ENCODE assay signal across 8 cellular contexts in genomic region chr1:77683142-77683835, GRCh38. TPM values are rescaled to one million over a fixed set of nuclear protein-coding genes. Genes with fewer than 3 reads are reported as not detected.
DNase-seq lines count a peak whose midpoint lies in the region; ATAC-seq, FAIRE-seq and TF ChIP-seq lines count a peak whose summit lies in the region.

No MANE protein-coding gene starts in this region.

- no peaks in the 10 kb centered on the region for H3K27me3 ChIP-seq in endocrine pancreas (ENCODE audit: control insufficient read depth, insufficient read depth, low read length)

- H3K27ac Mint-ChIP-seq in Calu3 (ENCODE audit: unreplicated experiment) (peak overlapping the region; percentile 94), mesothelial cell of epicardium (peak overlapping the region; percentile 98)
- H3K27ac Mint-ChIP-seq in activated CD8-positive, alpha-beta memory T cell treated with anti-CD3 and anti-CD28 coated beads, Interleukin-2, amount 10 ng/mL, durations not matched to agents 7 days and 5 days: peak overlapping the region; percentile 91

- peak; percentile 40 for FAIRE-seq in HTR-8/SVneo (lab: Jason Lieb, UNC)

- no peaks in the 10 kb centered on the region for H3K9me3 Mint-ChIP-seq in Calu3 (ENCODE audit: low read depth, unreplicated experiment)
- no peaks in the 10 kb centered on the region for H3K9me3 Mint-ChIP-seq in activated CD8-positive, alpha-beta memory T cell treated with anti-CD3 and anti-CD28 coated beads, Interleukin-2, amount 10 ng/mL, durations not matched to agents 7 days and 5 days (ENCODE audit: low read depth)
- H3K9me3 Mint-ChIP-seq in mesothelial cell of epicardium: no peaks in the 10 kb centered on the region

- peak; percentile 79 for ATAC-seq in GM21381 (IDR thresholded peaks at IDR 0.05; ENCODE audit: unreplicated experiment)
- ATAC-seq in activated CD8-positive, alpha-beta memory T cell treated with anti-CD3 and anti-CD28 coated beads, Interleukin-2, amount 10 ng/mL, durations not matched to agents 7 days and 5 days: peak; percentile 73

- peak overlapping the region; percentile 82 for H3K4me3 Mint-ChIP-seq in Calu3 (ENCODE audit: low read depth, unreplicated experiment)
- peak overlapping the region; percentile 94 for H3K4me3 Mint-ChIP-seq in activated CD8-positive, alpha-beta memory T cell treated with anti-CD3 and anti-CD28 coated beads, Interleukin-2, amount 10 ng/mL, durations not matched to agents 7 days and 5 days
- peak overlapping the region; percentile 94 for H3K4me3 Mint-ChIP-seq in mesothelial cell of epicardium

- TF ChIP-seq CTCF in Calu3 (IDR thresholded peaks at IDR 0.05; ENCODE audit: unreplicated experiment): peak; percentile 83
- peak; percentile 91 for TF ChIP-seq CTCF in mesothelial cell of epicardium (IDR thresholded peaks at IDR 0.05; ENCODE audit: unreplicated experiment)

- H3K9ac ChIP-seq in endocrine pancreas (ENCODE audit: control insufficient read depth, insufficient read depth, low read length): peak overlapping the region; percentile 78

- H3K4me1 Mint-ChIP-seq in Calu3 (ENCODE audit: low read depth, unreplicated experiment) (peaks cover 31% of the 10 kb centered on the region), mesothelial cell of epicardium (peaks cover 33% of the 10 kb centered on the region)
- H3K4me1 Mint-ChIP-seq in activated CD8-positive, alpha-beta memory T cell treated with anti-CD3 and anti-CD28 coated beads, Interleukin-2, amount 10 ng/mL, durations not matched to agents 7 days and 5 days: peaks cover 34% of the 10 kb centered on the region

- intact Hi-C loops in Calu3 (cut with micrococcal nuclease; ENCODE audit: unreplicated experiment): loop anchor here (1.0 kb wide), 1 partner anchor 535 kb away; no protein-coding TSS in a partner anchor

- H3K36me3 ChIP-seq in endocrine pancreas (ENCODE audit: control insufficient read depth, insufficient read depth, low read length): no peaks in the 10 kb centered on the region

- no peaks in the 10 kb centered on the region for H3K9me3 ChIP-seq in endocrine pancreas (ENCODE audit: control insufficient read depth, low read length)

- H3K27me3 Mint-ChIP-seq in Calu3 (ENCODE audit: unreplicated experiment) (no peaks in the 10 kb centered on the region), mesothelial cell of epicardium (ENCODE audit: low read depth) (no peaks in the 10 kb centered on the region)
- no peaks in the 10 kb centered on the region for H3K27me3 Mint-ChIP-seq in activated CD8-positive, alpha-beta memory T cell treated with anti-CD3 and anti-CD28 coated beads, Interleukin-2, amount 10 ng/mL, durations not matched to agents 7 days and 5 days

- H3K36me3 Mint-ChIP-seq in Calu3 (ENCODE audit: insufficient read depth, unreplicated experiment) (peaks cover 36% of the 10 kb centered on the region), mesothelial cell of epicardium (no peaks in the 10 kb centered on the region)
- H3K36me3 Mint-ChIP-seq in activated CD8-positive, alpha-beta memory T cell treated with anti-CD3 and anti-CD28 coated beads, Interleukin-2, amount 10 ng/mL, durations not matched to agents 7 days and 5 days: peaks cover 7% of the 10 kb centered on the region

- peaks cover 28% of the 10 kb centered on the region for H3K4me1 ChIP-seq in endocrine pancreas (ENCODE audit: control insufficient read depth, insufficient read depth, low read length)

- DNase-seq in Calu3 (peak; percentile 95), HTR-8/SVneo (ENCODE audit: insufficient read length, low spot score) (peak; percentile 73), NOMO-1 (lab: John Stamatoyannopoulos, UW; ENCODE audit: unreplicated experiment in 2 of 2) (peak; percentile 89 to 94), mesothelial cell of epicardium (ENCODE audit: low spot score in 2 of 2, unreplicated experiment in 2 of 2) (peak; percentile 88 to 94)
- DNase-seq in activated CD8-positive, alpha-beta memory T cell treated with anti-CD3 and anti-CD28 coated beads, Interleukin-2, amount 10 ng/mL, durations not matched to agents 7 days and 5 days: peak; percentile 94
- DNase-seq in stimulated activated CD8-positive, alpha-beta memory T cell treated with anti-CD3 and anti-CD28 coated beads, Interleukin-15, amount 100 ng/mL, for 4 hours (ENCODE audit: low read depth in 2 of 2): peak; percentile 81 to 88

- CTCF ChIA-PET in Calu3 (lab: Charles Lee): interaction anchor here (0.6 to 1.2 kb wide), 3 partner anchors 31 to 96 kb away, joined by 3 to 5 read pairs (median 5); partner anchors contain the start of gene MIGA1
- CTCF ChIA-PET in activated CD8-positive, alpha-beta memory T cell treated with anti-CD3 and anti-CD28 coated beads, Interleukin-2, amount 10 ng/mL, durations not matched to agents 7 days and 5 days (lab: Charles Lee): interaction anchor here (0.9 to 1.3 kb wide), 8 partner anchors 12 to 321 kb away, joined by 3 to 8 read pairs (median 3); partner anchors contain the start of gene DNAJB4

- BruUV-seq in Calu3 (replicated peaks; lab: Mats Ljungman, UMichigan): no TSS peak

- H3K4me3 ChIP-seq in endocrine pancreas (ENCODE audit: control insufficient read depth, insufficient read depth, low read length): peak overlapping the region; percentile 38

RNA-seq across cellular contexts. Expression of gene ZZZ3, which starts 0.8 kb away (rescaled TPM):
- 49.4 and 53.4 TPM in 2 replicates for total RNA-seq in Calu3 (2022)
- 10 to 100 TPM; 32.3 to 32.7 TPM for total RNA-seq in activated CD8-positive, alpha-beta memory T cell treated with anti-CD3 and anti-CD28 coated beads, Interleukin-2, amount 10 ng/mL, durations not matched to agents 7 days and 5 days
- total RNA-seq in mesothelial cell of epicardium: 63.3 to 66.9 TPM (median 64.5 TPM) in 3 replicates

Comparison
In these comparisons a context has a peak if more than half of its experiments do, and no peak if none do; other contexts are left out.
1. Peak in every context shown above with its lines: DNase-seq, ATAC-seq and H3K4me3 ChIP-seq.